ENCODE assay signal across 1 cellular context in the genomic region with DNA sequence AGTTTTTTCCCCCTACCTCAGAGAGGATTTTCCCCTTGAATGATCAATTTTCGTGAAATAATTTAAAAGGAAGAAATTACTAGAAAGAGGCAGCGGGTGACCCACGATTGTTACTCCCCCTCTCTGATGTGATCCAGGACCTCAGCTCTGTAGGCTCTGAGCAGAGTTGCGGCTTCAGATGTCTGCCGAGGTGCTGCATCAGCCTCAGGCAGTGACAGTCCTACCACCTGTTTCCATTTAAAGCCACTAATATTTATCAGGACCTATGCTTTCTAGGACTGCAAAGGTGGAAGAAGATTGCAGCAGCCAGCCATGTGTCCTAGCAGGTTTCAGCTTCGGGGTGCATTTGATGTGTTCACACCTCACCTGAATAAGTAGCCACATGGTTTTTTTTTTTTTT.
TF ChIP-seq lines count a peak whose summit lies in the region.

No MANE protein-coding gene starts in this region.

TF ChIP-seq in SK-N-SH, 30 proteins besides CTCF, POLR2A, EP300 and RAD21 (continued from another document):
- TF ChIP-seq, protein P1, sequence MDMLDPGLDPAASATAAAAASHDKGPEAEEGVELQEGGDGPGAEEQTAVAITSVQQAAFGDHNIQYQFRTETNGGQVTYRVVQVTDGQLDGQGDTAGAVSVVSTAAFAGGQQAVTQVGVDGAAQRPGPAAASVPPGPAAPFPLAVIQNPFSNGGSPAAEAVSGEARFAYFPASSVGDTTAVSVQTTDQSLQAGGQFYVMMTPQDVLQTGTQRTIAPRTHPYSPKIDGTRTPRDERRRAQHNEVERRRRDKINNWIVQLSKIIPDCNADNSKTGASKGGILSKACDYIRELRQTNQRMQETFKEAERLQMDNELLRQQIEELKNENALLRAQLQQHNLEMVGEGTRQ (IDR thresholded peaks at IDR 0.05; ENCODE audit: borderline replicate concordance, low read depth, low read length): no peak
- TF ChIP-seq GATA2 (CRISPR knock-in tag; IDR thresholded peaks at IDR 0.05) (peak; percentile 24; the same call in 1 of the 2 replicates), TEAD4 (IDR thresholded peaks at IDR 0.05; ENCODE audit: borderline replicate concordance, insufficient read depth) (no peak), JUND (IDR thresholded peaks at IDR 0.05) (no peak), YY1 (IDR thresholded peaks at IDR 0.05; ENCODE audit: low read depth) (no peak), FOXJ3 (CRISPR knock-in tag; IDR thresholded peaks at IDR 0.05) (0 out of 2 replicates have a peak, but pooled peaks have one; percentile 51), MXI1 (IDR thresholded peaks at IDR 0.05; ENCODE audit: low read depth, low read length) (peak; percentile 33; the same call in 1 of the 2 replicates), FOXM1 (IDR thresholded peaks at IDR 0.05; ENCODE audit: low read depth) (no peak)
TF ChIP-seq in SK-N-SH: peak in this region for 5.
